In genomic region chr7:1362301-1362700, GRCh38 we compare ENCODE assay signal across 20 cellular contexts.
"Had no signal": no experiment of that assay in that cellular context is flagged by ENCODE, and none has a peak within 500 bp of the region (broad histone marks: within the 10 kb centered on the region; RNA-seq: fewer than 3 reads in every experiment).

No MANE protein-coding gene starts in this region.

- FAIRE-seq: endometrium, frontal cortex had no signal

- DNase-seq: cortex of kidney; dorsolateral prefrontal cortex; effector memory CD4-positive, alpha-beta T cell; islet precursor cell; mammary epithelial cell; natural killer cell; nucleus accumbens; ovary; stimulated activated CD4-positive, alpha-beta T cell treated with anti-CD3 and anti-CD28 coated beads, Interleukin-15, amount 100 ng/mL, for 24 hours; stimulated activated CD4-positive, alpha-beta T cell treated with anti-CD3 and anti-CD28 coated beads, Interleukin-1b, Interleukin-23, amount 100 ng/mL, for 48 hours; stimulated activated CD4-positive, alpha-beta T cell treated with anti-CD3 and anti-CD28 coated beads, Interleukin-4, amount 100 ng/mL, for 24 hours; testis; upper lobe of right lung had no signal

- H3K36me3 ChIP-seq: ovary, right lobe of liver, tibial nerve, upper lobe of right lung, vagina had no signal

- H3K27ac ChIP-seq: dorsolateral prefrontal cortex, ovary, right lobe of liver, testis, tibial nerve, upper lobe of right lung, vagina had no signal

- H3K27me3 ChIP-seq: ovary, right lobe of liver, testis, vagina had no signal

- H3K9me3 ChIP-seq: right lobe of liver, testis, upper lobe of right lung, vagina had no signal

- H3K4me1 ChIP-seq: right lobe of liver, testis, tibial nerve, upper lobe of right lung, vagina had no signal

- H3K4me3 ChIP-seq: dorsolateral prefrontal cortex, ovary, right lobe of liver, testis, tibial nerve, upper lobe of right lung, vagina had no signal

- ATAC-seq: esophagus mucosa; natural killer cell; right lobe of liver; stimulated activated memory B cell treated with anti-CD40 and anti-IgM and Interleukin-4, amounts not matched to agents 10 μg/mL and 1 μg/mL and 100 μg/mL, for 72 hours; upper lobe of right lung had no signal
